Comparison of ENCODE assay signal across 25 cellular contexts in genomic region chr11:1744879-1745700, GRCh38. TPM values are rescaled to one million over a fixed set of nuclear protein-coding genes. Genes with fewer than 3 reads are reported as not detected.
DNase-seq lines count a peak whose midpoint lies in the region; ATAC-seq, FAIRE-seq and TF ChIP-seq lines count a peak whose summit lies in the region.
"Had no signal": no experiment of that assay in that cellular context is flagged by ENCODE, and none has a peak within 500 bp of the region (broad histone marks: within the 10 kb centered on the region; RNA-seq: fewer than 3 reads in every experiment).

No MANE protein-coding gene starts in this region.

- DNase-seq in Right ventricle myocardium superior, result peak; percentile 51
- DNase-seq in cardiac septum (ENCODE audit: low spot score), result no peak
- DNase-seq in glutamatergic neuron, result peak; percentile 26
- peak in 4 of 6 donors; percentile 29 to 74 (median 56) for DNase-seq in pancreas
- no peak for DNase-seq in activated CD8-positive, alpha-beta memory T cell treated with anti-CD3 and anti-CD28 coated beads, Interleukin-2, amount 10 ng/mL, durations not matched to agents 7 days and 5 days
- DNase-seq in NCI-H2029 treated with DMSO at 0.1 percent for 48 hours (lab: John Stamatoyannopoulos, UW), result no peak
- DNase-seq in MV-4-11 (lab: John Stamatoyannopoulos, UW), result no peak
- no peak for DNase-seq in T-helper 9 cell
- DNase-seq: activated CD4-positive, alpha-beta T cell treated with anti-CD3 and anti-CD28 coated beads, Interleukin-2, amount 10 ng/mL, durations not matched to agents 7 days and 5 days; activated naive CD8-positive, alpha-beta T cell treated with anti-CD3 and anti-CD28 coated beads for 36 hours; central memory CD4-positive, alpha-beta T cell; DMS 273 treated with DMSO at 0.1 percent for 48 hours; GOT3; KBM-7; naive B cell; NCI-H1048; NCI-H748 treated with DMSO at 0.1 percent for 48 hours; OCI-M1; stimulated activated CD4-positive, alpha-beta T cell treated with anti-CD3 and anti-CD28 coated beads, Interleukin-15, amount 100 ng/mL, for 24 hours; stimulated activated naive CD8-positive, alpha-beta T cell treated with anti-CD3 and anti-CD28 coated beads, Interleukin-15, Interleukin-2, amounts not matched to agents 100 U/mL and 50 U/mL, for 24 hours had no signal

- H3K9me3 Mint-ChIP-seq in glutamatergic neuron (ENCODE audit: unreplicated experiment), result peaks cover 14% of the 10 kb centered on the region
- H3K9me3 Mint-ChIP-seq in activated CD8-positive, alpha-beta memory T cell treated with anti-CD3 and anti-CD28 coated beads, Interleukin-2, amount 10 ng/mL, durations not matched to agents 7 days and 5 days (ENCODE audit: low read depth), result peaks cover 8% of the 10 kb centered on the region
- H3K9me3 Mint-ChIP-seq: activated naive CD8-positive, alpha-beta T cell treated with anti-CD3 and anti-CD28 coated beads for 36 hours had no signal

- peak; percentile 50 for ATAC-seq in Right ventricle myocardium superior (ENCODE audit: poor library complexity)
- peak; percentile 7 to 36 (median 23) for ATAC-seq in pancreas
- no peak for ATAC-seq in activated CD8-positive, alpha-beta memory T cell treated with anti-CD3 and anti-CD28 coated beads, Interleukin-2, amount 10 ng/mL, durations not matched to agents 7 days and 5 days
- ATAC-seq: stimulated activated naive CD8-positive, alpha-beta T cell treated with anti-CD3 and anti-CD28 coated beads, Interleukin-15, Interleukin-2, amounts not matched to agents 100 U/mL and 50 U/mL, for 24 hours had no signal

- no peak overlapping the region for H3K27ac Mint-ChIP-seq in glutamatergic neuron (ENCODE audit: unreplicated experiment)
- H3K27ac Mint-ChIP-seq in activated CD8-positive, alpha-beta memory T cell treated with anti-CD3 and anti-CD28 coated beads, Interleukin-2, amount 10 ng/mL, durations not matched to agents 7 days and 5 days, result no peak overlapping the region
- H3K27ac Mint-ChIP-seq: activated CD4-positive, alpha-beta T cell treated with anti-CD3 and anti-CD28 coated beads, Interleukin-2, amount 10 ng/mL, durations not matched to agents 7 days and 5 days; activated naive CD8-positive, alpha-beta T cell treated with anti-CD3 and anti-CD28 coated beads for 36 hours had no signal

- no peaks in the 10 kb centered on the region for H3K9me3 ChIP-seq in pancreas
- H3K9me3 ChIP-seq: prostate gland had no signal

- intact Hi-C loops in Right ventricle myocardium superior (cut with DNase I), result no loop called here
- intact Hi-C loops in cardiac septum (cut with DNase I), result no loop called here
- intact Hi-C loops in pancreas (cut with DNase I), result no loop called here

- peaks cover 18% of the 10 kb centered on the region for H3K4me1 Mint-ChIP-seq in glutamatergic neuron (ENCODE audit: low read depth, unreplicated experiment)
- H3K4me1 Mint-ChIP-seq in activated CD8-positive, alpha-beta memory T cell treated with anti-CD3 and anti-CD28 coated beads, Interleukin-2, amount 10 ng/mL, durations not matched to agents 7 days and 5 days, result peaks cover 6% of the 10 kb centered on the region

- no peak overlapping the region for H3K4me3 ChIP-seq in pancreas
- H3K4me3 ChIP-seq: prostate gland, SK-N-MC had no signal

- TF ChIP-seq CTCF in glutamatergic neuron (IDR thresholded peaks at IDR 0.05; ENCODE audit: partially characterized antibody, unreplicated experiment) (no peak), pancreas (IDR thresholded peaks at IDR 0.05) (no peak)

- no peaks in the 10 kb centered on the region for H3K27me3 ChIP-seq in pancreas

- H3K36me3 Mint-ChIP-seq in glutamatergic neuron (ENCODE audit: unreplicated experiment), result peaks cover 9% of the 10 kb centered on the region
- H3K36me3 Mint-ChIP-seq in activated CD8-positive, alpha-beta memory T cell treated with anti-CD3 and anti-CD28 coated beads, Interleukin-2, amount 10 ng/mL, durations not matched to agents 7 days and 5 days, result peaks cover 2% of the 10 kb centered on the region
- H3K36me3 Mint-ChIP-seq: activated naive CD8-positive, alpha-beta T cell treated with anti-CD3 and anti-CD28 coated beads for 36 hours had no signal

- peaks cover 0 to 5% (median 0%) of the 10 kb centered on the region in 3 donors for H3K4me1 ChIP-seq in pancreas
- H3K4me1 ChIP-seq: prostate gland had no signal

- peak overlapping the region; percentile 71 for H3K4me3 Mint-ChIP-seq in glutamatergic neuron (ENCODE audit: unreplicated experiment)
- H3K4me3 Mint-ChIP-seq in activated CD8-positive, alpha-beta memory T cell treated with anti-CD3 and anti-CD28 coated beads, Interleukin-2, amount 10 ng/mL, durations not matched to agents 7 days and 5 days, result no peak overlapping the region
- H3K4me3 Mint-ChIP-seq: activated CD4-positive, alpha-beta T cell treated with anti-CD3 and anti-CD28 coated beads, Interleukin-2, amount 10 ng/mL, durations not matched to agents 7 days and 5 days; activated naive CD8-positive, alpha-beta T cell treated with anti-CD3 and anti-CD28 coated beads for 36 hours; naive B cell had no signal

- H3K27me3 Mint-ChIP-seq in glutamatergic neuron (ENCODE audit: unreplicated experiment), result peaks cover 14% of the 10 kb centered on the region
- H3K27me3 Mint-ChIP-seq in activated CD8-positive, alpha-beta memory T cell treated with anti-CD3 and anti-CD28 coated beads, Interleukin-2, amount 10 ng/mL, durations not matched to agents 7 days and 5 days, result peaks cover 22% of the 10 kb centered on the region

- H3K27ac ChIP-seq in pancreas, result no peak overlapping the region
- H3K27ac ChIP-seq: prostate gland, SK-N-MC had no signal

- FAIRE-seq in pancreas (lab: Jason Lieb, UNC), result no peak

- CTCF ChIA-PET in activated CD8-positive, alpha-beta memory T cell treated with anti-CD3 and anti-CD28 coated beads, Interleukin-2, amount 10 ng/mL, durations not matched to agents 7 days and 5 days (lab: Charles Lee), result interaction anchor here (1.5 to 1.6 kb wide), 2 partner anchors 13 to 51 kb away, joined by 4 read pairs; no protein-coding TSS in a partner anchor

- H3K36me3 ChIP-seq in pancreas, result no peaks in the 10 kb centered on the region
- H3K36me3 ChIP-seq: prostate gland had no signal

- WGBS in pancreas, 2 donors, result 56 to 62% methylated on average over 20 of the region's 20 CpGs

RNA-seq across cellular contexts. Expression of gene IFITM10, which starts 5.3 kb away (rescaled TPM):
- total RNA-seq in Right ventricle myocardium superior (1.1 TPM), cardiac septum (2.0 TPM), glutamatergic neuron (ENCODE audit: unreplicated experiment) (5.4 TPM), pancreas (1 to 10 TPM in 1 of 6 donors, under 1 TPM in 5; 0.28 to 2.0 (median 0.45) TPM)
- under 1 TPM; 0.53 to 0.56 TPM for polyA plus RNA-seq in pancreas
- total RNA-seq in activated CD8-positive, alpha-beta memory T cell treated with anti-CD3 and anti-CD28 coated beads, Interleukin-2, amount 10 ng/mL, durations not matched to agents 7 days and 5 days, result 1 to 10 TPM in 1 of 2 experiments, under 1 TPM in 1; 0.96 to 1.3 TPM
- total RNA-seq: A673; activated naive CD8-positive, alpha-beta T cell treated with anti-CD3 and anti-CD28 coated beads for 36 hours had no signal

RNA-seq across cellular contexts. Expression of gene CTSD, which starts 18.6 kb away (rescaled TPM):
- 986 TPM for total RNA-seq in Right ventricle myocardium superior
- 521 TPM for total RNA-seq in cardiac septum
- 159 TPM for total RNA-seq in glutamatergic neuron (ENCODE audit: unreplicated experiment)
- total RNA-seq in pancreas, result 100 to 1,000 TPM; 231 to 596 (median 310) TPM
- polyA plus RNA-seq in pancreas, result 100 to 1,000 TPM; 279 to 422 TPM
- total RNA-seq in activated CD8-positive, alpha-beta memory T cell treated with anti-CD3 and anti-CD28 coated beads, Interleukin-2, amount 10 ng/mL, durations not matched to agents 7 days and 5 days, result 100 to 1,000 TPM; 133 to 165 TPM

RNA-seq across cellular contexts. Expression of gene KRTAP5-6, which starts 48.1 kb away (rescaled TPM):
- total RNA-seq in Right ventricle myocardium superior, result not detected
- total RNA-seq in cardiac septum, result not detected
- not detected for total RNA-seq in glutamatergic neuron (ENCODE audit: unreplicated experiment)
- not detected for total RNA-seq in pancreas
- polyA plus RNA-seq in pancreas, result not detected
- not detected for total RNA-seq in activated CD8-positive, alpha-beta memory T cell treated with anti-CD3 and anti-CD28 coated beads, Interleukin-2, amount 10 ng/mL, durations not matched to agents 7 days and 5 days
- total RNA-seq: A673; activated CD4-positive, alpha-beta T cell treated with anti-CD3 and anti-CD28 coated beads, Interleukin-2, amount 10 ng/mL, durations not matched to agents 7 days and 5 days; activated naive CD8-positive, alpha-beta T cell treated with anti-CD3 and anti-CD28 coated beads for 36 hours; fibroblast of villous mesenchyme; lung microvascular endothelial cell; prostate gland had no signal

Comparison
In these comparisons a context has a peak if more than half of its experiments do, and no peak if none do; other contexts are left out.
1. DNase-seq: peak in Right ventricle myocardium superior (single experiment), glutamatergic neuron (single experiment) and pancreas (4 of 6); none in cardiac septum (single experiment), activated CD8-positive, alpha-beta memory T cell treated with anti-CD3 and anti-CD28 coated beads, Interleukin-2, amount 10 ng/mL, durations not matched to agents 7 days and 5 days (single experiment), NCI-H2029 treated with DMSO at 0.1 percent for 48 hours (single experiment), MV-4-11 (single experiment) and T-helper 9 cell (single experiment).